29 cellular contexts compared by ENCODE assay signal in genomic region chr1:81287681-81288080, GRCh38.
"Had no signal": no experiment of that assay in that cellular context is flagged by ENCODE, and none has a peak within 500 bp of the region (broad histone marks: within the 10 kb centered on the region; RNA-seq: fewer than 3 reads in every experiment).

No MANE protein-coding gene starts in this region.

- H3K27ac ChIP-seq: ascending aorta, KMS-11, PC-9, RWPE1, VCaP had no signal

- H3K9me3 ChIP-seq: ascending aorta had no signal

- H3K36me3 ChIP-seq: ascending aorta had no signal

- DNase-seq: activated B cell treated with CpG ODN at 0.5 μM for 24 hours; activated CD4-positive, alpha-beta memory T cell treated with anti-CD3 and anti-CD28 coated beads for 36 hours; activated CD4-positive, alpha-beta T cell treated with anti-CD3 and anti-CD28 coated beads for 4 hours; activated CD4-positive, alpha-beta T cell treated with anti-CD3 and anti-CD28 coated beads, Interleukin-2, amount 50 U/mL, for 1 hour; activated CD4-positive, CD25-positive, alpha-beta regulatory T cell treated with anti-CD3 and anti-CD28 coated beads, Interleukin-2, amount 50 U/mL, for 72 hours; activated CD8-positive, alpha-beta memory T cell treated with anti-CD3 and anti-CD28 coated beads, Interleukin-2, amount 50 U/mL, for 4 hours; activated effector memory CD4-positive, alpha-beta T cell treated with Interleukin-2 at 50 U/mL for 16 hours; activated naive CD4-positive, alpha-beta T cell treated with anti-CD3 and anti-CD28 coated beads, Interleukin-2, amount 10 ng/mL, durations not matched to agents 7 days and 5 days; activated naive CD8-positive, alpha-beta T cell treated with anti-CD3 and anti-CD28 coated beads for 36 hours; activated T-cell treated with anti-CD3 and anti-CD28 coated beads for 4 hours; activated T-cell treated with anti-CD3 and anti-CD28 coated beads, Interleukin-2, amount 50 U/mL, for 48 hours; amygdala; MM.1S; MV-4-11; NCI-H1092; NCI-H187 treated with DMSO at 0.1 percent for 48 hours; NCI-H2081; NCI-H226; NCI-H524 treated with DMSO at 0.1 percent for 48 hours; NK-92 treated with Interleukin-12 subunit alpha and Interleukin-12 subunit beta, amount 100 ng/mL, for 24 hours; PC-9; SW 1271; T-helper 1 cell; T-helper 2 cell; T-helper 9 cell had no signal

- H3K4me3 ChIP-seq: ascending aorta, PC-9 had no signal

- H3K27me3 ChIP-seq: ascending aorta had no signal

- H3K9ac ChIP-seq: KMS-11 had no signal

- H3K4me1 ChIP-seq: ascending aorta had no signal
